ENCODE assay signal across 17 cellular contexts in genomic region chr15:74847462-74847861, GRCh38. TPM values are rescaled to one million over a fixed set of nuclear protein-coding genes. Genes with fewer than 3 reads are reported as not detected.
DNase-seq lines count a peak whose midpoint lies in the region; ATAC-seq, FAIRE-seq and TF ChIP-seq lines count a peak whose summit lies in the region.
"Had no signal": no experiment of that assay in that cellular context is flagged by ENCODE, and none has a peak within 500 bp of the region (broad histone marks: within the 10 kb centered on the region; RNA-seq: fewer than 3 reads in every experiment).

No MANE protein-coding gene starts in this region.

- H3K36me3 ChIP-seq in A673 (ENCODE audit: insufficient read depth, low read length, poor library complexity, severe bottlenecking), result peaks cover 30% of the 10 kb centered on the region

- H3K27me3 Mint-ChIP-seq in activated T-cell treated with anti-CD3 and anti-CD28 coated beads, Interleukin-2, amount 50 U/mL, for 24 hours, result no peaks in the 10 kb centered on the region
- no peaks in the 10 kb centered on the region for H3K27me3 Mint-ChIP-seq in activated naive CD8-positive, alpha-beta T cell treated with anti-CD3 and anti-CD28 coated beads, Interleukin-2, amount 50 U/mL, for 24 hours

- H3K9me3 ChIP-seq in A673 (ENCODE audit: low read depth, low read length, poor library complexity, severe bottlenecking), result no peaks in the 10 kb centered on the region

- BruUV-seq in A673 (replicated peaks; lab: Mats Ljungman, UMichigan), result no TSS peak

- peak overlapping the region; percentile 44 for H3K27ac Mint-ChIP-seq in activated T-cell treated with anti-CD3 and anti-CD28 coated beads, Interleukin-2, amount 50 U/mL, for 24 hours
- H3K27ac Mint-ChIP-seq in activated naive CD8-positive, alpha-beta T cell treated with anti-CD3 and anti-CD28 coated beads, Interleukin-2, amount 50 U/mL, for 24 hours, result peak overlapping the region; percentile 5
- peak overlapping the region; percentile 60 for H3K27ac Mint-ChIP-seq in stimulated activated effector memory CD8-positive, alpha-beta T cell treated with anti-CD3 and anti-CD28 coated beads, Interleukin-12 subunit alpha, Interleukin-12 subunit beta, amount 100 ng/mL, for 72 hours
- H3K27ac Mint-ChIP-seq: WTC11 had no signal

- H3K9me3 Mint-ChIP-seq in activated T-cell treated with anti-CD3 and anti-CD28 coated beads, Interleukin-2, amount 50 U/mL, for 24 hours, result no peaks in the 10 kb centered on the region
- H3K9me3 Mint-ChIP-seq in activated naive CD8-positive, alpha-beta T cell treated with anti-CD3 and anti-CD28 coated beads, Interleukin-2, amount 50 U/mL, for 24 hours, result no peaks in the 10 kb centered on the region
- no peaks in the 10 kb centered on the region for H3K9me3 Mint-ChIP-seq in stimulated activated effector memory CD8-positive, alpha-beta T cell treated with anti-CD3 and anti-CD28 coated beads, Interleukin-12 subunit alpha, Interleukin-12 subunit beta, amount 100 ng/mL, for 72 hours
- H3K9me3 Mint-ChIP-seq: WTC11 had no signal

- TF ChIP-seq CTCF in A673 (conservative IDR thresholded peaks at IDR 0.05; ENCODE audit: low read depth, low read length), result no peak

- intact Hi-C loops in A673 (cut with micrococcal nuclease; ENCODE audit: unreplicated experiment), result no loop called here

- peaks cover 81% of the 10 kb centered on the region for H3K36me3 Mint-ChIP-seq in activated T-cell treated with anti-CD3 and anti-CD28 coated beads, Interleukin-2, amount 50 U/mL, for 24 hours (ENCODE audit: low read depth)
- peaks cover 9% of the 10 kb centered on the region for H3K36me3 Mint-ChIP-seq in activated naive CD8-positive, alpha-beta T cell treated with anti-CD3 and anti-CD28 coated beads, Interleukin-2, amount 50 U/mL, for 24 hours (ENCODE audit: low read depth)
- peaks cover 83% of the 10 kb centered on the region for H3K36me3 Mint-ChIP-seq in stimulated activated effector memory CD8-positive, alpha-beta T cell treated with anti-CD3 and anti-CD28 coated beads, Interleukin-12 subunit alpha, Interleukin-12 subunit beta, amount 100 ng/mL, for 72 hours

- H3K4me3 Mint-ChIP-seq in activated T-cell treated with anti-CD3 and anti-CD28 coated beads, Interleukin-2, amount 50 U/mL, for 24 hours, result no peak overlapping the region
- no peak overlapping the region for H3K4me3 Mint-ChIP-seq in activated naive CD8-positive, alpha-beta T cell treated with anti-CD3 and anti-CD28 coated beads, Interleukin-2, amount 50 U/mL, for 24 hours
- no peak overlapping the region for H3K4me3 Mint-ChIP-seq in stimulated activated effector memory CD8-positive, alpha-beta T cell treated with anti-CD3 and anti-CD28 coated beads, Interleukin-12 subunit alpha, Interleukin-12 subunit beta, amount 100 ng/mL, for 72 hours
- H3K4me3 Mint-ChIP-seq: WTC11 had no signal

- FAIRE-seq in islet of Langerhans (lab: Jason Lieb, UNC), result peak; percentile 65
- FAIRE-seq: K562, urothelium cell line had no signal

- peaks cover 8% of the 10 kb centered on the region for H3K4me1 ChIP-seq in A673 (ENCODE audit: insufficient read depth, low read length, poor library complexity, severe bottlenecking)

- CTCF ChIA-PET in A673 (lab: Charles Lee), result no interaction called here

- no peak for DNase-seq in activated T-cell treated with anti-CD3 and anti-CD28 coated beads, Interleukin-2, amount 50 U/mL, for 24 hours
- DNase-seq in activated T-cell treated with anti-CD3 and anti-CD28 coated beads, Interleukin-2, amount 50 U/mL, for 48 hours, result no peak
- DNase-seq in activated naive CD8-positive, alpha-beta T cell treated with anti-CD3 and anti-CD28 coated beads, Interleukin-2, amount 50 U/mL, for 24 hours, result no peak
- DNase-seq in stimulated activated effector memory CD8-positive, alpha-beta T cell treated with anti-CD3 and anti-CD28 coated beads, Interleukin-12 subunit alpha, Interleukin-12 subunit beta, amount 100 ng/mL, for 72 hours (ENCODE audit: low spot score in 2 of 2), result no peak
- DNase-seq in HuH-7 (ENCODE audit: low spot score) (no peak), A673 (ENCODE audit: low spot score) (no peak), GDM1 (lab: John Stamatoyannopoulos, UW) (no peak)
- DNase-seq: activated CD8-positive, alpha-beta memory T cell treated with anti-CD3 and anti-CD28 coated beads, Interleukin-2, amount 50 U/mL, for 48 hours; foreskin melanocyte; NCI-H1048; stimulated activated naive CD8-positive, alpha-beta T cell treated with anti-CD3 and anti-CD28 coated beads, Interleukin-15, Interleukin-2, amounts not matched to agents 100 U/mL and 50 U/mL, for 24 hours; T-helper 1 cell had no signal

- no peaks in the 10 kb centered on the region for H3K27me3 ChIP-seq in A673 (replicated peaks; ENCODE audit: insufficient read depth, low read depth, low read length, poor library complexity)

- H3K4me3 ChIP-seq in A673 (ENCODE audit: low read depth, low read length, poor library complexity, severe bottlenecking), result no peak overlapping the region
- H3K4me3 ChIP-seq: K562 had no signal

- no peak overlapping the region for H3K27ac ChIP-seq in A673 (ENCODE audit: low read depth, low read length, poor library complexity, severe bottlenecking)

- no peak for ATAC-seq in activated naive CD8-positive, alpha-beta T cell treated with anti-CD3 and anti-CD28 coated beads, Interleukin-2, amount 50 U/mL, for 24 hours
- no peak for ATAC-seq in stimulated activated effector memory CD8-positive, alpha-beta T cell treated with anti-CD3 and anti-CD28 coated beads, Interleukin-12 subunit alpha, Interleukin-12 subunit beta, amount 100 ng/mL, for 72 hours
- ATAC-seq: K562; stimulated activated naive CD8-positive, alpha-beta T cell treated with anti-CD3 and anti-CD28 coated beads, Interleukin-15, Interleukin-2, amounts not matched to agents 100 U/mL and 50 U/mL, for 24 hours; WTC11 had no signal

- H3K4me1 Mint-ChIP-seq in activated T-cell treated with anti-CD3 and anti-CD28 coated beads, Interleukin-2, amount 50 U/mL, for 24 hours (ENCODE audit: low read depth), result peaks cover 31% of the 10 kb centered on the region
- H3K4me1 Mint-ChIP-seq in activated naive CD8-positive, alpha-beta T cell treated with anti-CD3 and anti-CD28 coated beads, Interleukin-2, amount 50 U/mL, for 24 hours, result peaks cover 30% of the 10 kb centered on the region
- H3K4me1 Mint-ChIP-seq in stimulated activated effector memory CD8-positive, alpha-beta T cell treated with anti-CD3 and anti-CD28 coated beads, Interleukin-12 subunit alpha, Interleukin-12 subunit beta, amount 100 ng/mL, for 72 hours, result peaks cover 24% of the 10 kb centered on the region

- POLR2A ChIA-PET in A673 (lab: Charles Lee; ENCODE audit: low non-redundant PET), result no interaction called here

RNA-seq across cellular contexts. Expression of gene ULK3, which starts 4.5 kb away (rescaled TPM):
- 53.3 and 58.3 TPM in 2 replicates for total RNA-seq in A673 (2021)

RNA-seq across cellular contexts. Expression of gene CPLX3, which starts 21.0 kb away (rescaled TPM):
- total RNA-seq in A673 (2021), result 0.17 and 0.28 TPM in 2 replicates
- total RNA-seq: K562, omental fat pad had no signal

RNA-seq across cellular contexts. Expression of gene SCAMP2, which starts 25.7 kb away (rescaled TPM):
- total RNA-seq in A673 (2021), result 77.9 and 94.4 TPM in 2 replicates

RNA-seq across cellular contexts. Expression of gene LMAN1L, which starts 34.8 kb away (rescaled TPM):
- total RNA-seq in A673 (2021), result 0.80 TPM in 1 of 2 replicates, not detected in the other
- total RNA-seq: K562, omental fat pad, WTC11 had no signal

RNA-seq across cellular contexts. Expression of gene MPI, which starts 42.4 kb away (rescaled TPM):
- total RNA-seq in A673 (2021), result 48.2 and 62.8 TPM in 2 replicates

Comparison
In these comparisons a context has a peak if more than half of its experiments do, and no peak if none do; other contexts are left out.
1. H3K27ac Mint-ChIP-seq: peak in every context shown above with its lines; median percentile 60 in stimulated activated effector memory CD8-positive, alpha-beta T cell treated with anti-CD3 and anti-CD28 coated beads, Interleukin-12 subunit alpha, Interleukin-12 subunit beta, amount 100 ng/mL, for 72 hours; 44 in activated T-cell treated with anti-CD3 and anti-CD28 coated beads, Interleukin-2, amount 50 U/mL, for 24 hours; 5 in activated naive CD8-positive, alpha-beta T cell treated with anti-CD3 and anti-CD28 coated beads, Interleukin-2, amount 50 U/mL, for 24 hours.